Comparison of ENCODE assay signal across 18 cellular contexts in the genomic region with DNA sequence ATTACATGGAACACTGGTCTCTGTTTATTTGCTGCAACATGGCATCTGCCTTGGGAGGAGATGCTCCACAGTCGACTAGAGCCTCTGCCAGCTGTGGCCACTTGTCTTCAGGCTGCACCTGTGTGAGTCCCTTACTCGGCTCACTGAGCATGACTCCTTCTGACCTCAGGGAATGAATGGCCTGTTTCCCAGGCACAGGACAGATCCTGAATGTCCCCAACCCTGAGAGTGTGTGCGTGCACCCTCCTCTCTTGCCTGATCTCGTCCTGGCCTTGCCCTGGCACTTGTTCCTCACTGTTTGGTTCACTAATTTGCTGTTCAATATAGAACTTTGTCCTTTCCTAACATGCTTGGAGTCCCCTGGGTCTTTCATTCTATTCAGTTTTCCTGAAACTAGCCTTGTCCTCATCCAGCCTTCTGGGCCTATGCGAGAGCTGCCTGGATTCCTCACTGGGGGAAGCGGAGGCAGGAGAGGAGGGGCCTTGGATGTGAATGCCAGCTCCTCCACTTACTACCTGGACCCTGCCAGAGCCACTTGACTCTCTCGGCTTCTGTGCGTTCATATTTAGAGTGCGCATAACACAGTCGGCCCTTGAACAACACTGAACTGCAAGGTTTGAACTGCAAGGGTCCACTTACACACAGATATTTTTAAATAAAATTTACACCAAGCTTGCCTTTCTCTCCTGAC.
A peak's percentile ranks its signal among the peaks of the same experiment; 100 is the strongest.
DNase-seq lines count a peak whose midpoint lies in the region; ATAC-seq lines count a peak whose summit lies in the region.
"Had no signal": no experiment of that assay in that cellular context is flagged by ENCODE, and none has a peak within 500 bp of the region (broad histone marks: within the 10 kb centered on the region; RNA-seq: fewer than 3 reads in every experiment).

No MANE protein-coding gene starts in this region.

- no peak overlapping the region for H3K23ac ChIP-seq in neuronal stem cell (ENCODE audit: low read depth, low read length, poor library complexity)

- H3K9ac ChIP-seq in neuronal stem cell (ENCODE audit: low read depth, low read length, poor library complexity) = no peak overlapping the region
- H3K9ac ChIP-seq: KMS-11 had no signal

- DNase-seq in D341Med (ENCODE audit: low spot score) (peak; percentile 74), NCI-H1694 (lab: John Stamatoyannopoulos, UW) (peak; percentile 93), T-helper 17 cell (no peak), neuronal stem cell (ENCODE audit: low spot score) (no peak), HuH-7 (ENCODE audit: low spot score) (no peak), left colon (no peak), GM19240 (ENCODE audit: insufficient read length, low spot score) (no peak)
- DNase-seq: activated naive CD4-positive, alpha-beta T cell treated with anti-CD3 and anti-CD28 coated beads, Interleukin-2, amount 50 U/mL, for 16 hours; foreskin melanocyte; left ventricle myocardium inferior; NCI-H1417 treated with DMSO at 0.1 percent for 48 hours; pancreas; small intestine; stimulated activated CD4-positive, alpha-beta T cell treated with anti-CD3 and anti-CD28 coated beads, Interleukin-4, amount 100 ng/mL, for 4 hours; stimulated activated CD8-positive, alpha-beta memory T cell treated with anti-CD3 and anti-CD28 coated beads, Interleukin-4, amount 100 ng/mL, for 48 hours had no signal

- peak overlapping the region; percentile 1 for H2AFZ ChIP-seq in neuronal stem cell (ENCODE audit: low read length)

- no peak overlapping the region for H2BK120ac ChIP-seq in neuronal stem cell (ENCODE audit: low read depth, low read length)

- H3K4me2 ChIP-seq in neuronal stem cell (ENCODE audit: insufficient read depth, low read length, poor library complexity, severe bottlenecking) = no peak overlapping the region
- H3K4me2 ChIP-seq: KMS-11 had no signal

- peaks cover 14 to 18% of the 10 kb centered on the region in 2 donors for H3K4me1 ChIP-seq in neuronal stem cell (ENCODE audit: control insufficient read depth in 2 of 2, insufficient read depth in 1 of 2, low read depth in 1 of 2, low read length in 2 of 2)

- H3K36me3 ChIP-seq in neuronal stem cell (replicated peaks in 1 of 2; ENCODE audit: control insufficient read depth in 2 of 2, insufficient read depth in 2 of 2, low read length in 2 of 2) = no peaks in the 10 kb centered on the region
- H3K36me3 ChIP-seq: left ventricle myocardium inferior, pancreas, suprapubic skin had no signal

- no peak overlapping the region for H3K14ac ChIP-seq in neuronal stem cell (ENCODE audit: low read length)

- H3K18ac ChIP-seq in neuronal stem cell (ENCODE audit: low read length) = no peak overlapping the region

- no peaks in the 10 kb centered on the region for H3K9me3 ChIP-seq in T-helper 17 cell (ENCODE audit: control insufficient read depth, low read length, poor library complexity, severe bottlenecking)
- no peaks in the 10 kb centered on the region for H3K9me3 ChIP-seq in neuronal stem cell (replicated peaks in 1 of 2; ENCODE audit: control insufficient read depth in 2 of 2, insufficient read depth in 1 of 2, low read depth in 1 of 2, low read length in 2 of 2)
- H3K9me3 ChIP-seq: left ventricle myocardium inferior, pancreas, suprapubic skin had no signal

- H3K4ac ChIP-seq in neuronal stem cell (ENCODE audit: low read length) = no peak overlapping the region

- no peaks in the 10 kb centered on the region for H3K36me3 Mint-ChIP-seq in T-helper 17 cell (ENCODE audit: low read depth)

- no peak overlapping the region for H3K27ac Mint-ChIP-seq in T-helper 17 cell

- H2BK5ac ChIP-seq in neuronal stem cell (ENCODE audit: low read length) = no peak overlapping the region

- ATAC-seq in T-helper 17 cell = no peak
- ATAC-seq in HG02870 (IDR thresholded peaks at IDR 0.05; ENCODE audit: unreplicated experiment) = no peak
- ATAC-seq in left colon = no peak

- no peak overlapping the region for H4K91ac ChIP-seq in neuronal stem cell (ENCODE audit: low read depth, low read length, poor library complexity)

- H3K27ac ChIP-seq in neuronal stem cell (replicated peaks; ENCODE audit: low read length) = no peak overlapping the region
- H3K27ac ChIP-seq: KMS-11, left ventricle myocardium inferior, pancreas, suprapubic skin had no signal

- no peak overlapping the region for H2BK15ac ChIP-seq in neuronal stem cell (ENCODE audit: low read length)

- intact Hi-C loops in left colon (cut with DNase I, micrococcal nuclease) = no loop called here

- peaks cover 2% of the 10 kb centered on the region for H3K4me1 Mint-ChIP-seq in T-helper 17 cell

- H3K27me3 ChIP-seq in neuronal stem cell (ENCODE audit: control insufficient read depth in 3 of 3, insufficient read depth in 3 of 3, low read depth in 1 of 3, low read length in 3 of 3) = no peaks in the 10 kb centered on the region
- H3K27me3 ChIP-seq: pancreas, suprapubic skin had no signal

- WGBS in neuronal stem cell (ENCODE audit: extremely low coverage in 2 of 2, insufficient read length in 2 of 2, insufficient replicate concordance in 1 of 2), 2 donors = no CpG with 5 or more reads among the region's 10 CpGs

- no peak overlapping the region for H3K4me3 ChIP-seq in neuronal stem cell (ENCODE audit: low read length in 2 of 2)
- H3K4me3 ChIP-seq: left ventricle myocardium inferior, pancreas, suprapubic skin had no signal

- H3K4me3 Mint-ChIP-seq in T-helper 17 cell = peak overlapping the region; percentile 3

- H3K79me1 ChIP-seq in neuronal stem cell (ENCODE audit: low read depth, low read length) = no peaks in the 10 kb centered on the region

- no peak overlapping the region for H2BK12ac ChIP-seq in neuronal stem cell (ENCODE audit: low read length)

- H2AK5ac ChIP-seq in neuronal stem cell (ENCODE audit: low read depth, low read length) = no peak overlapping the region

- H4K8ac ChIP-seq in neuronal stem cell (ENCODE audit: low read depth, low read length) = no peak overlapping the region

- peaks cover 62% of the 10 kb centered on the region for H3K27me3 Mint-ChIP-seq in T-helper 17 cell

Comparison
In these comparisons a context has a peak if more than half of its experiments do, and no peak if none do; other contexts are left out.
1. DNase-seq: peak in D341Med (single experiment) and NCI-H1694 (single experiment); none in T-helper 17 cell (0 of 3), neuronal stem cell (single experiment), HuH-7 (single experiment), left colon (0 of 2) and GM19240 (single experiment).